9 cellular contexts compared by ENCODE assay signal in the genomic region with DNA sequence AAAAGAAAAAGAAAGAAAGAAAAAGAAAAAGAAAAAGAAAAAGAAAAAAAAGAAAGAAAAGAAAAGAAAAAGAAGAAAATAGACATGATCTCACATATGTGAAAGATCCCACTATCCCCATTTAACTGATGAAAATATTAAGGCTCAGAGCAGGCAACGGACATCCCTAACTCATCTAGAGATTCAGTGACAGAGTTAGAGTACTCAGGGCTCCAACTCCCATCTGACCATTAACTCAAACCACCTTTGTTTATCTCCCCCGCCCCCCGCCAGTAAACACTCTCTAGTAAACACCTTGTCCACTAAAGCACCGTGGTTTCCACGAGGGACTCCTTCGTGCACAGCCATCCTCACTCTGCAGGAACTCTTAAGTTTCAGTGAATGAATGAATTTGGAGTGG.
DNase-seq lines count a peak whose midpoint lies in the region; ATAC-seq and TF ChIP-seq lines count a peak whose summit lies in the region.
"Had no signal": no experiment of that assay in that cellular context is flagged by ENCODE, and none has a peak within 500 bp of the region (broad histone marks: within the 10 kb centered on the region; RNA-seq: fewer than 3 reads in every experiment).

No MANE protein-coding gene starts in this region.

- H3K4ac ChIP-seq in mesendoderm (ENCODE audit: low read depth, low read length), result peak overlapping the region; percentile 57

- peaks cover 3% of the 10 kb centered on the region for H3K79me1 ChIP-seq in mesendoderm (ENCODE audit: low read length)

- peak overlapping the region; percentile 54 for H3K9ac ChIP-seq in mesendoderm (ENCODE audit: low read length)

- 76 to 77% methylated on average over 6 of the region's 6 CpGs for WGBS in body of pancreas, 2 donors
- no CpG with 5 or more reads among the region's 6 CpGs for WGBS in mesendoderm (ENCODE audit: extremely low coverage, insufficient coverage, low lambda C conversion rate)
- 71 to 82% methylated on average over 6 of the region's 6 CpGs for WGBS in thyroid gland, 2 donors

- H3K79me2 ChIP-seq in mesendoderm (ENCODE audit: control insufficient read depth, insufficient read depth, low read length), result no peaks in the 10 kb centered on the region

- no peak overlapping the region for H3K4me2 ChIP-seq in mesendoderm (ENCODE audit: low read length)

- H3K27me3 Mint-ChIP-seq in activated T-cell treated with anti-CD3 and anti-CD28 coated beads, Interleukin-2, amount 50 U/mL, for 24 hours, result no peaks in the 10 kb centered on the region

- no peak for DNase-seq in activated T-cell treated with anti-CD3 and anti-CD28 coated beads, Interleukin-2, amount 50 U/mL, for 24 hours
- no peak for DNase-seq in activated T-cell treated with anti-CD3 and anti-CD28 coated beads, Interleukin-2, amount 50 U/mL, for 48 hours
- DNase-seq in body of pancreas (no peak), mesendoderm (no peak), thyroid gland (no peak), HUDEP-2 (lab: John Stamatoyannopoulos, UW; ENCODE audit: unreplicated experiment in 76 of 76) (no peak), KBM-7 (no peak)
- DNase-seq: NCI-H446 had no signal

- in situ Hi-C loops in KBM-7 (cut with MboI; ENCODE audit: low pct_unique_long_range_greater_than_20kb, low sequenced_read_pairs), result no loop called here

- TF ChIP-seq POLR2A in body of pancreas (IDR thresholded peaks at IDR 0.05) (no peak), thyroid gland (IDR thresholded peaks at IDR 0.05) (no peak)

- no peak overlapping the region for H4K5ac ChIP-seq in mesendoderm (ENCODE audit: low read length)

- H3K36me3 Mint-ChIP-seq in activated T-cell treated with anti-CD3 and anti-CD28 coated beads, Interleukin-2, amount 50 U/mL, for 24 hours (ENCODE audit: low read depth), result peaks cover 19% of the 10 kb centered on the region

- H3K27ac Mint-ChIP-seq in activated T-cell treated with anti-CD3 and anti-CD28 coated beads, Interleukin-2, amount 50 U/mL, for 24 hours, result peak overlapping the region; percentile 98

- ATAC-seq in body of pancreas, result no peak
- ATAC-seq in HG02870 (IDR thresholded peaks at IDR 0.05; ENCODE audit: unreplicated experiment), result no peak

- peak overlapping the region; percentile 66 for H3K56ac ChIP-seq in mesendoderm (ENCODE audit: low read length)

- peak overlapping the region; percentile 87 for H2BK5ac ChIP-seq in mesendoderm (ENCODE audit: low read length)

- peak overlapping the region; percentile 92 for H2BK15ac ChIP-seq in mesendoderm (replicated peaks; ENCODE audit: low read depth)

- peaks cover 55% of the 10 kb centered on the region for H3K4me1 Mint-ChIP-seq in activated T-cell treated with anti-CD3 and anti-CD28 coated beads, Interleukin-2, amount 50 U/mL, for 24 hours (ENCODE audit: low read depth)

- peak overlapping the region; percentile 69 for H3K18ac ChIP-seq in mesendoderm (ENCODE audit: low read length)

- H3K9me3 ChIP-seq in body of pancreas, result no peaks in the 10 kb centered on the region
- H3K9me3 ChIP-seq in thyroid gland, result no peaks in the 10 kb centered on the region

- H3K4me3 ChIP-seq in body of pancreas (no peak overlapping the region), mesendoderm (ENCODE audit: low read length) (no peak overlapping the region), thyroid gland (replicated peaks in 1 of 3) (no peak overlapping the region)

- intact Hi-C loops in body of pancreas (cut with DNase I), result no loop called here
- intact Hi-C loops in thyroid gland (cut with DNase I), result no loop called here

- no peaks in the 10 kb centered on the region for H3K36me3 ChIP-seq in body of pancreas (replicated peaks in 1 of 2; ENCODE audit: insufficient read depth in 1 of 2, low read depth in 2 of 2)
- H3K36me3 ChIP-seq in mesendoderm (ENCODE audit: control insufficient read depth, insufficient read depth, low read length), result no peaks in the 10 kb centered on the region
- H3K36me3 ChIP-seq in thyroid gland, result no peaks in the 10 kb centered on the region

- TF ChIP-seq CTCF in body of pancreas (IDR thresholded peaks at IDR 0.05) (no peak), thyroid gland (IDR thresholded peaks at IDR 0.05) (no peak)

- no peaks in the 10 kb centered on the region for H3K9me3 Mint-ChIP-seq in activated T-cell treated with anti-CD3 and anti-CD28 coated beads, Interleukin-2, amount 50 U/mL, for 24 hours

- H3K27me3 ChIP-seq in body of pancreas (no peaks in the 10 kb centered on the region), mesendoderm (ENCODE audit: insufficient read depth, low read length, poor library complexity) (no peaks in the 10 kb centered on the region), thyroid gland (no peaks in the 10 kb centered on the region)

- peak overlapping the region; percentile 89 for H3K4me3 Mint-ChIP-seq in activated T-cell treated with anti-CD3 and anti-CD28 coated beads, Interleukin-2, amount 50 U/mL, for 24 hours

- no peak overlapping the region for H3K23ac ChIP-seq in mesendoderm (ENCODE audit: low read length)

- peaks cover 41% of the 10 kb centered on the region for H3K4me1 ChIP-seq in body of pancreas
- H3K4me1 ChIP-seq in mesendoderm (ENCODE audit: control insufficient read depth, low read depth, low read length), result peaks cover 17% of the 10 kb centered on the region
- H3K4me1 ChIP-seq in thyroid gland, result peaks cover 37 to 42% of the 10 kb centered on the region in 2 donors

- H3K27ac ChIP-seq in body of pancreas (peak overlapping the region; percentile 72 to 98 (median 96)), mesendoderm (ENCODE audit: low read depth, low read length) (peak overlapping the region; percentile 72), thyroid gland (peak overlapping the region; percentile 94 to 98 (median 98))

- no peak overlapping the region for H4K8ac ChIP-seq in mesendoderm (ENCODE audit: low read depth, low read length)

- peak overlapping the region; percentile 15 for H2AK5ac ChIP-seq in mesendoderm (ENCODE audit: low read length)

- peak overlapping the region; percentile 76 for H2BK120ac ChIP-seq in mesendoderm (ENCODE audit: low read depth, low read length)
